In genomic region chr5:78632467-78632866, GRCh38 we compare ENCODE assay signal across 1 cellular context.
TF ChIP-seq lines count a peak whose summit lies in the region.

No MANE protein-coding gene starts in this region.

TF ChIP-seq in GM23338, 12 proteins besides CTCF, POLR2A, EP300 and RAD21 (continued from another document):
- TF ChIP-seq ZNF462 (CRISPR knock-in tag; IDR thresholded peaks at IDR 0.05) (no peak), EZH2 (IDR thresholded peaks at IDR 0.05; ENCODE audit: low read depth, unreplicated experiment) (no peak), JUNB (IDR thresholded peaks at IDR 0.05; ENCODE audit: unreplicated experiment) (no peak), ZNF331 (CRISPR knock-in tag; IDR thresholded peaks at IDR 0.05; ENCODE audit: low read depth) (no peak), STAT1 (IDR thresholded peaks at IDR 0.05; ENCODE audit: unreplicated experiment) (no peak), ZNF114 (CRISPR knock-in tag; IDR thresholded peaks at IDR 0.05) (no peak), POLR2AphosphoS5 (IDR thresholded peaks at IDR 0.05; ENCODE audit: low read depth) (no peak), REST (IDR thresholded peaks at IDR 0.05; ENCODE audit: unreplicated experiment) (no peak), CREB1 (CRISPR knock-in tag; IDR thresholded peaks at IDR 0.05; ENCODE audit: low read depth) (no peak), NANOG (IDR thresholded peaks at IDR 0.05; ENCODE audit: borderline replicate concordance) (no peak), ETS1 (IDR thresholded peaks at IDR 0.05) (no peak)
